Comparison of ENCODE assay signal across 8 cellular contexts in the genomic region with DNA sequence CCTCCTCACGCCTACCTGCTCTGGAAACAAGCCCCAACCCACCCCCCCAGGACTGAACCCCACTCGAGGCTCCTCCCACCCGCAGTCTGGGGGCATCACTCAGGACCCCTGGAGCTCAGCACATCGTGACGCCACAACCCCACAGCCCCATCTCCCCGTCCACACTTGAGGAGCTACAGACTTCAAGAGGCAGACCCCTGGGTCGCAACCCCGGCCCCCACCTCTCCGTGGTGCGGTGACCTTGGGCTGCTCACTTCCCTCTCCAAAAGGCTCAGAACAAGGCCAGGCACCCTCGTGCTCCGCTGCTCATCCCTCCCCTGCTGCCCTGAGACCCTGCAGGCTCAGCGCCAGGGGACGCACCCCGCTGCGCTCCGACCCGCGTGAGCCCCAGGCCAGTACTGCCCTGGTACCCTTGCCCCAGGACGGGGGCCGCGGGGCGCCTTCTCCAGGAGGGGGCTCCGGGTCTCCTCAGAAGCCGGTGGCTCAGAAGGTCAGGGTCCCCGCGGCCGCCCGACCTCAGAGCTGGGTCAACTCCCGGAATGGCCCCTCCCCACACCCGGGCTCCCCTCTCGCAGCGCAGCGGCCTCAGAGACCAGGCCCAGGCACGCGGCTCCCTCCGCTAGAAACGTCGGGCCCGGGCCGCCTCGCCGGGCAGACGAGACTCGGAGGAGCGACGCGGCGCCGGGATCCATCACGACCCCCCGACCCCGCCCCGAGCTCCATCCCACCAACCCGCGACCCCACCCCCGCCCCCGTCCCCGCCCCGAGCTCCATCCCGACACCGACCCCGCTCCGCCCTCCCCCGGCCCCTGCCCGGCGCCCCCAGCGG. TPM values are rescaled to one million over a fixed set of nuclear protein-coding genes. Genes with fewer than 3 reads are reported as not detected.
A peak's percentile ranks its signal among the peaks of the same experiment; 100 is the strongest.
DNase-seq lines count a peak whose midpoint lies in the region; ATAC-seq and TF ChIP-seq lines count a peak whose summit lies in the region.

No MANE protein-coding gene starts in this region.

- intact Hi-C loops in CD4-positive, alpha-beta memory T cell (cut with micrococcal nuclease) = loop anchor here (1.0 to 2.0 kb wide), 3 partner anchors 22 to 33 kb away; a partner anchor contains a TSS

- peaks cover 0 to 2% (median 0%) of the 10 kb centered on the region in 8 donors for H3K9me3 Mint-ChIP-seq in CD4-positive, alpha-beta memory T cell
- no peaks in the 10 kb centered on the region for H3K9me3 Mint-ChIP-seq in endodermal cell

- H3K9ac ChIP-seq in SK-N-MC (ENCODE audit: insufficient read length) (peak overlapping the region; percentile 93), endodermal cell (ENCODE audit: extremely low read depth, low read length, poor library complexity, severe bottlenecking) (peak overlapping the region; percentile 63), muscle layer of colon (ENCODE audit: low read length) (peak overlapping the region; percentile 39)

- DNase-seq in CD4-positive, alpha-beta memory T cell = peak in 1 of 5 donors; percentile 18
- DNase-seq in SK-N-MC (ENCODE audit: low read depth, low spot score) = no peak
- peak; percentile 91 for DNase-seq in endodermal cell
- DNase-seq in NCI-H510A treated with DMSO at 0.1 percent for 48 hours (lab: John Stamatoyannopoulos, UW) = no peak
- no peak for DNase-seq in stimulated activated CD4-positive, alpha-beta T cell treated with anti-CD3 and anti-CD28 coated beads, Interleukin-15, amount 100 ng/mL, for 24 hours

- peak overlapping the region; percentile 29 to 76 for H3K4me3 ChIP-seq in CD4-positive, alpha-beta memory T cell (ENCODE audit: low read length in 2 of 2)
- peak overlapping the region; percentile 94 for H3K4me3 ChIP-seq in SK-N-MC
- H3K4me3 ChIP-seq in endodermal cell (ENCODE audit: low read length) = peak overlapping the region; percentile 87
- peak overlapping the region; percentile 71 to 87 for H3K4me3 ChIP-seq in muscle layer of colon (ENCODE audit: low read depth in 1 of 2, low read length in 2 of 2)

- peaks cover 7% of the 10 kb centered on the region for H3K36me3 ChIP-seq in CD4-positive, alpha-beta memory T cell (ENCODE audit: insufficient read depth, low read length)
- H3K36me3 ChIP-seq in SK-N-MC (ENCODE audit: insufficient read depth, low read length) (peaks cover 21% of the 10 kb centered on the region; the same call in 1 of the 2 replicates), endodermal cell (ENCODE audit: control insufficient read depth, insufficient read depth, low read length) (peaks cover 21% of the 10 kb centered on the region), muscle layer of colon (ENCODE audit: insufficient read depth, low read length) (peaks cover 13% of the 10 kb centered on the region)

- POLR2A ChIA-PET in CD4-positive, alpha-beta memory T cell (lab: Charles Lee; ENCODE audit: partially characterized antibody) = interaction anchor here (0.8 to 3.6 kb wide), 9 partner anchors 11 to 164 kb away, joined by 3 to 23 read pairs (median 5); a partner anchor contains a TSS

- no peaks in the 10 kb centered on the region for H3K27me3 ChIP-seq in CD4-positive, alpha-beta memory T cell (ENCODE audit: insufficient read depth, low read length)
- H3K27me3 ChIP-seq in endodermal cell (ENCODE audit: control insufficient read depth, insufficient read depth, low read length, poor library complexity, severe bottlenecking) = no peaks in the 10 kb centered on the region
- no peaks in the 10 kb centered on the region for H3K27me3 ChIP-seq in muscle layer of colon (ENCODE audit: control insufficient read depth in 1 of 2, insufficient read depth in 2 of 2, low read length in 2 of 2)

- peak overlapping the region; percentile 67 for H3K27ac ChIP-seq in CD4-positive, alpha-beta memory T cell (ENCODE audit: low read depth, low read length)
- H3K27ac ChIP-seq in SK-N-MC (peak overlapping the region; percentile 70; the same call in 1 of the 2 replicates), endodermal cell (ENCODE audit: low read depth, low read length) (peak overlapping the region; percentile 76), muscle layer of colon (ENCODE audit: low read depth, low read length) (peak overlapping the region; percentile 51)

- WGBS in endodermal cell (ENCODE audit: insufficient coverage in 1 of 2, insufficient read length in 1 of 2), 2 experiments = 0% methylated on average over 13 to 50 of the region's 68 CpGs

- CTCF ChIA-PET in CD4-positive, alpha-beta memory T cell (lab: Charles Lee; ENCODE audit: partially characterized antibody) = interaction anchor here (1.4 to 2.4 kb wide), 3 partner anchors 9 to 13 kb away, joined by 6 to 8 read pairs (median 7); no protein-coding TSS in a partner anchor

- peaks cover 0 to 5% of the 10 kb centered on the region in 2 donors for H3K36me3 Mint-ChIP-seq in CD4-positive, alpha-beta memory T cell
- H3K36me3 Mint-ChIP-seq in endodermal cell (ENCODE audit: low read depth) = peaks cover 11% of the 10 kb centered on the region

- ATAC-seq in GM19043 (IDR thresholded peaks at IDR 0.05; ENCODE audit: low read depth, unreplicated experiment) (peak; percentile 21), HG03175 (IDR thresholded peaks at IDR 0.05; ENCODE audit: unreplicated experiment) (peak; percentile 30)

- H3K4me1 ChIP-seq in CD4-positive, alpha-beta memory T cell (ENCODE audit: insufficient read depth, low read length) = peaks cover 32% of the 10 kb centered on the region
- H3K4me1 ChIP-seq in endodermal cell (ENCODE audit: control insufficient read depth, insufficient read depth, low read length) (peaks cover 8% of the 10 kb centered on the region), muscle layer of colon (ENCODE audit: insufficient read depth, low read length) (peaks cover 20% of the 10 kb centered on the region)

- peak overlapping the region; percentile 74 to 83 (median 78) for H3K4me3 Mint-ChIP-seq in CD4-positive, alpha-beta memory T cell
- H3K4me3 Mint-ChIP-seq in endodermal cell = peak overlapping the region; percentile 75

- H3K4me1 Mint-ChIP-seq in CD4-positive, alpha-beta memory T cell = peaks cover 3 to 36% (median 9%) of the 10 kb centered on the region in 4 donors
- H3K4me1 Mint-ChIP-seq in endodermal cell = peaks cover 8% of the 10 kb centered on the region

- no peaks in the 10 kb centered on the region for H3K9me3 ChIP-seq in CD4-positive, alpha-beta memory T cell (ENCODE audit: control insufficient read depth in 1 of 2, low read length in 2 of 2)
- H3K9me3 ChIP-seq in SK-N-MC (ENCODE audit: low read depth, low read length) = no peaks in the 10 kb centered on the region
- no peaks in the 10 kb centered on the region for H3K9me3 ChIP-seq in endodermal cell (ENCODE audit: control insufficient read depth, low read length)
- no peaks in the 10 kb centered on the region for H3K9me3 ChIP-seq in muscle layer of colon (ENCODE audit: low read length)

- no peak for TF ChIP-seq CTCF in endodermal cell (conservative IDR thresholded peaks at IDR 0.05)

- no peaks in the 10 kb centered on the region for H3K27me3 Mint-ChIP-seq in CD4-positive, alpha-beta memory T cell
- H3K27me3 Mint-ChIP-seq in endodermal cell (ENCODE audit: insufficient read depth) = no peaks in the 10 kb centered on the region

- H3K27ac Mint-ChIP-seq in CD4-positive, alpha-beta memory T cell = peak overlapping the region in 6 of 7 donors; percentile 60 to 88 (median 74)
- peak overlapping the region; percentile 58 for H3K27ac Mint-ChIP-seq in endodermal cell

RNA-seq across cellular contexts. Expression of a gene that starts 0.6 kb away (rescaled TPM):
- 10 to 100 TPM; 51.5 to 64.9 TPM for total RNA-seq in CD4-positive, alpha-beta memory T cell
- 10 to 100 TPM in 1 of 2 donors, 1 to 10 TPM in 1; 4.3 to 15.0 TPM for polyA plus RNA-seq in CD4-positive, alpha-beta memory T cell
- total RNA-seq in endodermal cell = 10 to 100 TPM; 57.2 to 63.2 TPM
- 42.3 TPM for polyA plus RNA-seq in endodermal cell (2013, experiment 1 of 2)
- polyA plus RNA-seq in endodermal cell (2013, experiment 2 of 2) = 39.0 TPM

RNA-seq across cellular contexts. Expression of a gene that starts 13.2 kb away (rescaled TPM):
- total RNA-seq in CD4-positive, alpha-beta memory T cell = under 1 TPM in 1 of 2 experiments, not detected in 1; 0.19 TPM
- polyA plus RNA-seq in CD4-positive, alpha-beta memory T cell = not detected
- not detected for total RNA-seq in endodermal cell
- 1.1 TPM for polyA plus RNA-seq in endodermal cell (2013, experiment 1 of 2)
- 0.87 TPM for polyA plus RNA-seq in endodermal cell (2013, experiment 2 of 2)

RNA-seq across cellular contexts. Expression of a gene that starts 21.4 kb away (rescaled TPM):
- 10 to 100 TPM; 24.0 to 24.1 TPM for total RNA-seq in CD4-positive, alpha-beta memory T cell
- 10 to 100 TPM in 1 of 2 donors, 1 to 10 TPM in 1; 9.4 to 13.5 TPM for polyA plus RNA-seq in CD4-positive, alpha-beta memory T cell
- total RNA-seq in endodermal cell = 10 to 100 TPM; 46.5 to 56.2 TPM
- polyA plus RNA-seq in endodermal cell (2013, experiment 1 of 2) = 32.4 TPM
- 28.6 TPM for polyA plus RNA-seq in endodermal cell (2013, experiment 2 of 2)

RNA-seq across cellular contexts. Expression of a gene that starts 28.4 kb away (rescaled TPM):
- total RNA-seq in CD4-positive, alpha-beta memory T cell = 10 to 100 TPM; 32.5 to 34.8 TPM
- 1 to 10 TPM; 7.0 to 7.8 TPM for polyA plus RNA-seq in CD4-positive, alpha-beta memory T cell
- total RNA-seq in endodermal cell = 10 to 100 TPM; 39.9 to 48.8 TPM
- polyA plus RNA-seq in endodermal cell (2013, experiment 1 of 2) = 34.3 TPM
- 24.6 TPM for polyA plus RNA-seq in endodermal cell (2013, experiment 2 of 2)

RNA-seq across cellular contexts. Expression of a gene that starts 29.4 kb away (rescaled TPM):
- total RNA-seq in CD4-positive, alpha-beta memory T cell = 10 to 100 TPM; 80.4 to 90.5 TPM
- 100 to 1,000 TPM; 174 to 244 TPM for polyA plus RNA-seq in CD4-positive, alpha-beta memory T cell
- total RNA-seq in endodermal cell = 100 to 1,000 TPM; 177 to 221 TPM
- polyA plus RNA-seq in endodermal cell (2013, experiment 1 of 2) = 123 TPM
- polyA plus RNA-seq in endodermal cell (2013, experiment 2 of 2) = 112 TPM

Comparison
In these comparisons a context has a peak if more than half of its experiments do, and no peak if none do; other contexts are left out.
1. H3K9ac ChIP-seq: peak in every context shown above with its lines; median percentile 93 in SK-N-MC; 63 in endodermal cell; 39 in muscle layer of colon.